ENCODE assay signal across 17 cellular contexts in the genomic region with DNA sequence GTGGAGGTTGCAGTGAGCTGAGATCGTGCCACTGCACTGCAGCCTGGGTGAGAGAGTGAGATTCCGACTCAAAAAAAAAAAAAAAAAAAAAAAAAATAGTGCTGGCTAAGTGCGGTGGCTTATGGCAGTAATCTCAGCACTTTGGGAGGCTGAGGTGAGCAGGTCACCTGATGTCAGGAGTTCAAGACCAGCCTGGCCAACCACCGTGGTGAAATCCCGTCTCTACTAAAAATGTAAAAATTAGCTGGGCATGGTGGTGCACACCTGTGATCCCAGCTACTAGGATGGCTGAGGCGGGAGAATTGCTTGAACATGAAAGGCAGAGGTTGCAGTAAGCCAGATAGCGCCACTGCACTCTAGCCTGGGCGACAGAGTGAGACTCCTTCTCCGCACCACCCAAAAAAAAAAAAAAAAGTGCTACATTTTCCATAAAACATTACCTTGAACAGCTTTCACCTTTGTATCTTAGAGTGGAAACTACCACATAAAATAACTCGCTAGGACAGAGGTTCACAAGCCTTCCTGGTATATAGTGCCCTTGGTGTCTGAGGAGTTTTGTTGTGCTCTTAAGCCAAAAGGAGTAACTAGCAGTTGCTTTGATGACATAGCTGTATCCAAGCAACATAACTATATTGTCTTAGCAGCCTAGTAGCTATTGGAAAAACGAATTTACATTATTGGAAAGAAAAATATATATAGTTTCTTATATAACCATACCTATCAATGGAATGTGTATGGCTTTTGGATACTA. TPM values are rescaled to one million over a fixed set of nuclear protein-coding genes. Genes with fewer than 3 reads are reported as not detected.
DNase-seq lines count a peak whose midpoint lies in the region; ATAC-seq lines count a peak whose summit lies in the region.
"Had no signal": no experiment of that assay in that cellular context is flagged by ENCODE, and none has a peak within 500 bp of the region (broad histone marks: within the 10 kb centered on the region; RNA-seq: fewer than 3 reads in every experiment).

No MANE protein-coding gene starts in this region.

- H3K4me2 ChIP-seq in GM23248 (ENCODE audit: unreplicated experiment), result no peak overlapping the region

- in situ Hi-C loops in GM23248 (cut with MboI), result no loop called here

- CTCF ChIA-PET in activated CD4-positive, alpha-beta memory T cell treated with anti-CD3 and anti-CD28 coated beads, Interleukin-2, amount 10 ng/mL, durations not matched to agents 7 days and 5 days (lab: Charles Lee), result interaction anchor here (0.7 to 3.8 kb wide), 3 partner anchors 8 to 41 kb away, joined by 3 to 16 read pairs (median 8); no protein-coding TSS in a partner anchor

- no peaks in the 10 kb centered on the region for H3K9me2 ChIP-seq in GM23248 (ENCODE audit: insufficient read depth)

- POLR2A ChIA-PET in activated CD4-positive, alpha-beta memory T cell treated with anti-CD3 and anti-CD28 coated beads, Interleukin-2, amount 10 ng/mL, durations not matched to agents 7 days and 5 days (lab: Charles Lee), result interaction anchor here (0.7 to 3.5 kb wide), 8 partner anchors 9 to 70 kb away, joined by 3 to 16 read pairs (median 8); a partner anchor contains a TSS

- peak; percentile 33 for DNase-seq in GM23248
- peak; percentile 10 for DNase-seq in activated CD4-positive, alpha-beta memory T cell treated with anti-CD3 and anti-CD28 coated beads, Interleukin-2, amount 10 ng/mL, durations not matched to agents 7 days and 5 days
- DNase-seq in memory B cell (ENCODE audit: low spot score in 2 of 2), result no peak
- DNase-seq in GM03348 (ENCODE audit: low spot score), result no peak
- DNase-seq in GM19238 (ENCODE audit: insufficient read length, low spot score), result no peak
- DNase-seq: HCEC 1CT, kidney, NCI-H1417 treated with DMSO at 0.1 percent for 48 hours, NCI-H524, sigmoid colon had no signal

- H3K36me3 ChIP-seq in ACC112 (ENCODE audit: insufficient read depth, low read length), result peaks cover 16% of the 10 kb centered on the region
- peaks cover 7% of the 10 kb centered on the region for H3K36me3 ChIP-seq in GM23248 (ENCODE audit: low read depth)

- H3K36me3 Mint-ChIP-seq in activated CD4-positive, alpha-beta memory T cell treated with anti-CD3 and anti-CD28 coated beads, Interleukin-2, amount 10 ng/mL, durations not matched to agents 7 days and 5 days (ENCODE audit: low read depth), result peaks cover 48% of the 10 kb centered on the region
- H3K36me3 Mint-ChIP-seq in memory B cell, result peaks cover 9% of the 10 kb centered on the region

- ATAC-seq in memory B cell (ENCODE audit: low read depth), result peak; percentile 35
- no peak for ATAC-seq in HG02884 (IDR thresholded peaks at IDR 0.05; ENCODE audit: unreplicated experiment)
- no peak for ATAC-seq in HG03439 (IDR thresholded peaks at IDR 0.05; ENCODE audit: unreplicated experiment)
- ATAC-seq: gastroesophageal sphincter had no signal

- H3K27ac Mint-ChIP-seq in activated CD4-positive, alpha-beta memory T cell treated with anti-CD3 and anti-CD28 coated beads, Interleukin-2, amount 10 ng/mL, durations not matched to agents 7 days and 5 days, result no peak overlapping the region
- peak overlapping the region; percentile 70 for H3K27ac Mint-ChIP-seq in memory B cell

- H3K27me3 ChIP-seq in ACC112 (ENCODE audit: insufficient read depth, low read length), result no peaks in the 10 kb centered on the region
- H3K27me3 ChIP-seq in GM23248 (replicated peaks; ENCODE audit: insufficient read depth), result no peaks in the 10 kb centered on the region
- H3K27me3 ChIP-seq: gastroesophageal sphincter, sigmoid colon had no signal

- H3K9ac ChIP-seq in GM23248, result no peak overlapping the region

- no peaks in the 10 kb centered on the region for H3K4me1 ChIP-seq in ACC112 (ENCODE audit: control insufficient read depth, insufficient read depth, low read length, unreplicated experiment)
- no peaks in the 10 kb centered on the region for H3K4me1 ChIP-seq in GM23248 (ENCODE audit: insufficient read depth)

- H3K79me2 ChIP-seq in ACC112 (ENCODE audit: control insufficient read depth, insufficient read depth, low read length, unreplicated experiment) (peaks cover 93% of the 10 kb centered on the region), GM23248 (ENCODE audit: insufficient read depth) (peaks cover 100% of the 10 kb centered on the region)

- no peaks in the 10 kb centered on the region for H3K27me3 Mint-ChIP-seq in activated CD4-positive, alpha-beta memory T cell treated with anti-CD3 and anti-CD28 coated beads, Interleukin-2, amount 10 ng/mL, durations not matched to agents 7 days and 5 days
- H3K27me3 Mint-ChIP-seq in memory B cell, result no peaks in the 10 kb centered on the region
- H3K27me3 Mint-ChIP-seq: brain had no signal

- 0 out of 2 replicates have a peak, but pooled peaks cover 8% of the 10 kb centered on the region for H3F3A ChIP-seq in GM23248 (ENCODE audit: insufficient read depth)

- no peak overlapping the region for H2AFZ ChIP-seq in ACC112 (ENCODE audit: low read length, unreplicated experiment)
- no peak overlapping the region for H2AFZ ChIP-seq in GM23248

- no peaks in the 10 kb centered on the region for H3K9me3 ChIP-seq in GM23248 (ENCODE audit: low read depth)
- H3K9me3 ChIP-seq: gastroesophageal sphincter, sigmoid colon had no signal

- H3K4me3 Mint-ChIP-seq in activated CD4-positive, alpha-beta memory T cell treated with anti-CD3 and anti-CD28 coated beads, Interleukin-2, amount 10 ng/mL, durations not matched to agents 7 days and 5 days, result no peak overlapping the region
- no peak overlapping the region for H3K4me3 Mint-ChIP-seq in memory B cell
- H3K4me3 Mint-ChIP-seq: brain, CD14-positive monocyte, nephron had no signal

- 74% methylated on average over 11 of the region's 11 CpGs for WGBS in GM23248 (ENCODE audit: low coverage in 1 of 2, low lambda C conversion rate in 2 of 2, missing lambda C conversion rate in 2 of 2), 2 experiments

- H3K9me3 Mint-ChIP-seq in activated CD4-positive, alpha-beta memory T cell treated with anti-CD3 and anti-CD28 coated beads, Interleukin-2, amount 10 ng/mL, durations not matched to agents 7 days and 5 days, result no peaks in the 10 kb centered on the region
- no peaks in the 10 kb centered on the region for H3K9me3 Mint-ChIP-seq in memory B cell
- H3K9me3 Mint-ChIP-seq: CD14-positive monocyte, nephron had no signal

- peaks cover 71% of the 10 kb centered on the region for H3K4me1 Mint-ChIP-seq in activated CD4-positive, alpha-beta memory T cell treated with anti-CD3 and anti-CD28 coated beads, Interleukin-2, amount 10 ng/mL, durations not matched to agents 7 days and 5 days
- peaks cover 26% of the 10 kb centered on the region for H3K4me1 Mint-ChIP-seq in memory B cell

- H3K27ac ChIP-seq in ACC112 (ENCODE audit: low read depth, low read length) (peak overlapping the region; percentile 45; the same call in 1 of the 2 replicates), GM23248 (peak overlapping the region; percentile 39; the same call in 1 of the 2 replicates)
- H3K27ac ChIP-seq: gastroesophageal sphincter had no signal

- H4K20me1 ChIP-seq in GM23248 (ENCODE audit: insufficient read depth), result peaks cover 12% of the 10 kb centered on the region; the same call in 1 of the 2 replicates

- H3K4me3 ChIP-seq in ACC112 (ENCODE audit: low read depth, low read length) (no peak overlapping the region), GM23248 (no peak overlapping the region)
- H3K4me3 ChIP-seq: gastroesophageal sphincter, sigmoid colon had no signal

RNA-seq across cellular contexts. Expression of a gene that starts 11.1 kb away (rescaled TPM):
- 79.9 and 89.2 TPM in 2 replicates for total RNA-seq in GM23248 (2014; rRNA removed; shearing (Covaris generic))
- polyA plus RNA-seq in GM23248 (2016; fragmentation: Nextera tagmentation; extraction: Ambion mirVana), result 237 and 245 TPM in 2 replicates
- 100 to 1,000 TPM; 240 to 241 TPM for total RNA-seq in activated CD4-positive, alpha-beta memory T cell treated with anti-CD3 and anti-CD28 coated beads, Interleukin-2, amount 10 ng/mL, durations not matched to agents 7 days and 5 days

RNA-seq across cellular contexts. Expression of a gene that starts 31.2 kb away (rescaled TPM):
- 456 and 505 TPM in 2 replicates for total RNA-seq in GM23248 (2014; rRNA removed; shearing (Covaris generic))
- polyA plus RNA-seq in GM23248 (2016; fragmentation: Nextera tagmentation; extraction: Ambion mirVana), result 826 and 857 TPM in 2 replicates
- 100 to 1,000 TPM; 529 to 549 TPM for total RNA-seq in activated CD4-positive, alpha-beta memory T cell treated with anti-CD3 and anti-CD28 coated beads, Interleukin-2, amount 10 ng/mL, durations not matched to agents 7 days and 5 days

RNA-seq across cellular contexts. Expression of a gene that starts 46.9 kb away (rescaled TPM):
- total RNA-seq in GM23248 (2014; rRNA removed; shearing (Covaris generic)), result 13.0 and 24.7 TPM in 2 replicates
- 19.0 and 23.2 TPM in 2 replicates for polyA plus RNA-seq in GM23248 (2016; fragmentation: Nextera tagmentation; extraction: Ambion mirVana)
- 100 to 1,000 TPM; 121 to 126 TPM for total RNA-seq in activated CD4-positive, alpha-beta memory T cell treated with anti-CD3 and anti-CD28 coated beads, Interleukin-2, amount 10 ng/mL, durations not matched to agents 7 days and 5 days

RNA-seq across cellular contexts. Expression of a gene that starts 48.1 kb away (rescaled TPM):
- 624 and 672 TPM in 2 replicates for total RNA-seq in GM23248 (2014; rRNA removed; shearing (Covaris generic))
- polyA plus RNA-seq in GM23248 (2016; fragmentation: Nextera tagmentation; extraction: Ambion mirVana), result 759 and 762 TPM in 2 replicates
- 100 to 1,000 TPM; 826 to 860 TPM for total RNA-seq in activated CD4-positive, alpha-beta memory T cell treated with anti-CD3 and anti-CD28 coated beads, Interleukin-2, amount 10 ng/mL, durations not matched to agents 7 days and 5 days

Comparison
In these comparisons a context has a peak if more than half of its experiments do, and no peak if none do; other contexts are left out.
1. DNase-seq: peak in GM23248 (single experiment) and activated CD4-positive, alpha-beta memory T cell treated with anti-CD3 and anti-CD28 coated beads, Interleukin-2, amount 10 ng/mL, durations not matched to agents 7 days and 5 days (single experiment); none in memory B cell (0 of 2), GM03348 (single experiment) and GM19238 (single experiment).